21 cellular contexts compared by ENCODE assay signal in the genomic region with DNA sequence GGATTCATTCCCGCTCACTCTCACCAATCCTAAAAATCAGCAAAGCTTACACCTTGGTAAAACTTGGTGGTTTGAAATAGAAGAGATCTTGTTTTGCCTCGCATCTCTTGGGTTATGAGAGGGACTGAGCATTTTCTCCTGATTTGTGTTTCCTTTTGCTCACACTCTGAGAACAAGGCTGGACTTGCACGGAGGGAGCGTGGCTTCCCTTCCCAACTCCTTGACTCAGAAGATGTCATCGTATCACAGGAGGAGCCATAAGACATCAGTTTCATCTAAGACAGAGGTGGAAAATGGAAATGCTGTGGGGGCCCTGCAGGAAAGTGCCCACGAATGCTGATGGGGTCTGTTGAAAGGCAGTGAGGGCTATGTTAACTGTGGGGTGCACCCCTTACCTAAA. TPM values are rescaled to one million over a fixed set of nuclear protein-coding genes. Genes with fewer than 3 reads are reported as not detected.
DNase-seq lines count a peak whose midpoint lies in the region; ATAC-seq, FAIRE-seq and TF ChIP-seq lines count a peak whose summit lies in the region.
"Had no signal": no experiment of that assay in that cellular context is flagged by ENCODE, and none has a peak within 500 bp of the region (broad histone marks: within the 10 kb centered on the region; RNA-seq: fewer than 3 reads in every experiment).

No MANE protein-coding gene starts in this region.

- H3K27ac Mint-ChIP-seq in glutamatergic neuron (ENCODE audit: unreplicated experiment) (peak overlapping the region; percentile 15), type B pancreatic cell (peak overlapping the region; percentile 61), CD14-positive monocyte (peak overlapping the region in 1 of 7 donors; percentile 55)
- H3K27ac Mint-ChIP-seq: CD8-positive, alpha-beta T cell; HFFc6; IgD-negative memory B cell had no signal

- TF ChIP-seq EP300 in H1 (IDR thresholded peaks at IDR 0.05; ENCODE audit: borderline replicate concordance in 1 of 2, low read depth in 2 of 2, low read length in 2 of 2) = no peak

- H3K4me1 ChIP-seq in RWPE2 (ENCODE audit: insufficient read depth, poor library complexity, severe bottlenecking) (peaks cover 20% of the 10 kb centered on the region), H1 (replicated peaks in 1 of 4; ENCODE audit: control insufficient read depth in 3 of 4, insufficient read depth in 4 of 4, low read length in 3 of 4) (peaks cover 4 to 14% (median 9%) of the 10 kb centered on the region in 4 experiments; a peak in 5 of 7 replicates)
- H3K4me1 ChIP-seq: BE2C had no signal

- no peak overlapping the region for H3K27ac ChIP-seq in RWPE2 (ENCODE audit: poor library complexity, severe bottlenecking)
- no peak overlapping the region for H3K27ac ChIP-seq in H1 (ENCODE audit: low read depth, low read length)
- H3K27ac ChIP-seq: A549, C4-2B had no signal

- no peak overlapping the region for H3K9ac ChIP-seq in H1 (replicated peaks in 1 of 4; ENCODE audit: extremely low read depth in 1 of 4, low read depth in 3 of 4, low read length in 3 of 4)

- no peak for TF ChIP-seq POLR2A in H1 (IDR thresholded peaks at IDR 0.05; ENCODE audit: control extremely low read depth in 1 of 2, low read depth in 2 of 2, low read length in 2 of 2)

- H3K23me2 ChIP-seq in H1 (ENCODE audit: low read depth, low read length) = no peaks in the 10 kb centered on the region

- H2BK20ac ChIP-seq in H1 (ENCODE audit: low read length) = no peak overlapping the region

- POLR2A ChIA-PET in H1 (lab: Charles Lee; ENCODE audit: partially characterized antibody) = no interaction called here

- H3K36me3 ChIP-seq in RWPE2 (ENCODE audit: low read depth) = no peaks in the 10 kb centered on the region
- H3K36me3 ChIP-seq in H1 (ENCODE audit: control insufficient read depth in 2 of 4, insufficient read depth in 4 of 4, low read length in 3 of 4) = no peaks in the 10 kb centered on the region
- H3K36me3 ChIP-seq: BE2C had no signal

- intact Hi-C loops in CD14-positive monocyte (cut with micrococcal nuclease) = no loop called here

- H3K56ac ChIP-seq in H1 (replicated peaks; ENCODE audit: insufficient read length, low read depth, low read length) = no peak overlapping the region

- no peak overlapping the region for H3K18ac ChIP-seq in H1 (ENCODE audit: extremely low read depth, low read length)

- no peaks in the 10 kb centered on the region for H3K27me3 Mint-ChIP-seq in glutamatergic neuron (ENCODE audit: unreplicated experiment)
- H3K27me3 Mint-ChIP-seq in type B pancreatic cell = no peaks in the 10 kb centered on the region
- H3K27me3 Mint-ChIP-seq in CD14-positive monocyte (ENCODE audit: low read depth in 3 of 3) = peaks cover 2 to 18% (median 15%) of the 10 kb centered on the region in 3 donors
- H3K27me3 Mint-ChIP-seq: IgD-negative memory B cell had no signal

- peaks cover 3% of the 10 kb centered on the region for H3K9me3 Mint-ChIP-seq in glutamatergic neuron (ENCODE audit: unreplicated experiment)
- H3K9me3 Mint-ChIP-seq in type B pancreatic cell = no peaks in the 10 kb centered on the region
- peaks cover 0 to 10% (median 2%) of the 10 kb centered on the region in 7 donors for H3K9me3 Mint-ChIP-seq in CD14-positive monocyte
- H3K9me3 Mint-ChIP-seq: CD8-positive, alpha-beta T cell had no signal

- no peak overlapping the region for H2BK5ac ChIP-seq in H1 (ENCODE audit: low read depth, low read length)

- H3K4me3 Mint-ChIP-seq in glutamatergic neuron (ENCODE audit: unreplicated experiment) (no peak overlapping the region), type B pancreatic cell (no peak overlapping the region), CD14-positive monocyte (peak overlapping the region in 1 of 2 donors; percentile 36)
- H3K4me3 Mint-ChIP-seq: CD8-positive, alpha-beta T cell; HFFc6; IgD-negative memory B cell had no signal

- H3K36me3 Mint-ChIP-seq in glutamatergic neuron (ENCODE audit: unreplicated experiment) (peaks cover 15% of the 10 kb centered on the region), type B pancreatic cell (no peaks in the 10 kb centered on the region), CD14-positive monocyte (no peaks in the 10 kb centered on the region)
- H3K36me3 Mint-ChIP-seq: CD8-positive, alpha-beta T cell had no signal

- TF ChIP-seq CTCF in RWPE2 (IDR thresholded peaks at IDR 0.05; ENCODE audit: poor library complexity, severe bottlenecking) (no peak), H1 (IDR thresholded peaks at IDR 0.05; ENCODE audit: control extremely low read depth in 1 of 3, insufficient read depth in 1 of 3, low read depth in 1 of 3, low read length in 3 of 3) (no peak), glutamatergic neuron (IDR thresholded peaks at IDR 0.05; ENCODE audit: partially characterized antibody, unreplicated experiment) (no peak), type B pancreatic cell (conservative IDR thresholded peaks at IDR 0.05) (no peak), CD14-positive monocyte (IDR thresholded peaks at IDR 0.05) (no peak)

- H3K4me2 ChIP-seq in H1 (ENCODE audit: insufficient read depth in 1 of 2, low read depth in 2 of 2, low read length in 2 of 2) = no peak overlapping the region
- H3K4me2 ChIP-seq: A549 had no signal

- H2AFZ ChIP-seq in H1 (ENCODE audit: low read length) = 0 out of 2 replicates have a peak overlapping the region, but pooled peaks have one; percentile 41

- no peak overlapping the region for H2BK15ac ChIP-seq in H1 (ENCODE audit: low read length)

- no peak overlapping the region for H4K5ac ChIP-seq in H1 (ENCODE audit: insufficient read length, low read depth, low read length)

- no peak for TF ChIP-seq RAD21 in H1 (IDR thresholded peaks at IDR 0.05 in 1 of 2, conservative IDR thresholded peaks at IDR 0.05 in 1 of 2; ENCODE audit: low read depth in 2 of 2, low read length in 2 of 2)

- H3K4ac ChIP-seq in H1 (replicated peaks; ENCODE audit: insufficient read length, low read depth, low read length) = no peak overlapping the region

- DNase-seq in RWPE2 (ENCODE audit: low spot score) (no peak), H1 (ENCODE audit: low read depth in 1 of 2, low spot score in 2 of 2) (no peak), glutamatergic neuron (no peak), type B pancreatic cell (ENCODE audit: extremely low spot score, unreplicated experiment) (no peak), CD14-positive monocyte (ENCODE audit: low spot score) (no peak), iPS-NIHi7 (ENCODE audit: extremely low spot score) (no peak)
- DNase-seq: BE2C; CD8-positive, alpha-beta T cell; COR-L47; DMS153; DMS79 treated with DMSO at 0.1 percent for 48 hours; EL; HCEC 1CT; HFFc6 had no signal

- H3K23ac ChIP-seq in H1 (ENCODE audit: insufficient read length) = no peak overlapping the region

- H4K8ac ChIP-seq in H1 (ENCODE audit: extremely low read depth, insufficient read depth, low read length) = no peak overlapping the region

- H3K9me3 ChIP-seq in RWPE2 (ENCODE audit: severe bottlenecking) = no peaks in the 10 kb centered on the region
- H3K9me3 ChIP-seq in H1 (ENCODE audit: insufficient read depth in 2 of 2, low read depth in 1 of 2, low read length in 1 of 2) = peaks cover 0 to 10% of the 10 kb centered on the region in 2 experiments; a peak in 1 of 4 replicates
- H3K9me3 ChIP-seq: A549, BE2C had no signal

- WGBS in H1 (ENCODE audit: extremely low coverage in 1 of 2, insufficient coverage in 1 of 2, insufficient read length in 1 of 2, insufficient replicate concordance in 2 of 2, low coverage in 1 of 2, low lambda C conversion rate in 2 of 2, missing lambda C conversion rate in 1 of 2), 2 experiments = 89% methylated on average over 6 of the region's 6 CpGs; no CpG with 5 or more reads in 1 of the 2 experiments

- ATAC-seq in RWPE2 (ENCODE audit: low read depth) = peak; percentile 83
- no peak for ATAC-seq in HG02870 (IDR thresholded peaks at IDR 0.05; ENCODE audit: unreplicated experiment)
- ATAC-seq: A549; CD8-positive, alpha-beta T cell had no signal

- H2AK5ac ChIP-seq in H1 (ENCODE audit: low read depth, low read length) = no peak overlapping the region

- H3K4me3 ChIP-seq in RWPE2 (ENCODE audit: severe bottlenecking) = no peak overlapping the region
- H3K4me3 ChIP-seq in H1 (ENCODE audit: extremely low read depth in 1 of 4, insufficient read depth in 2 of 4, low read depth in 3 of 4, low read length in 4 of 4) = no peak overlapping the region
- H3K4me3 ChIP-seq: A549 had no signal

- CTCF ChIA-PET in H1 (lab: Charles Lee; ENCODE audit: partially characterized antibody) = no interaction called here

- H2BK120ac ChIP-seq in H1 (replicated peaks; ENCODE audit: low read depth, low read length) = no peak overlapping the region

- FAIRE-seq in H1 (lab: Jason Lieb, UNC) = no peak
- FAIRE-seq: A549, D721Med, G401.6, GM12891 had no signal

- no peak overlapping the region for H4K91ac ChIP-seq in H1 (replicated peaks; ENCODE audit: insufficient read length, low read length)

- H4K20me1 ChIP-seq in H1 (replicated peaks in 1 of 2; ENCODE audit: control insufficient read depth in 1 of 2, insufficient read depth in 2 of 2, low read length in 2 of 2) = no peaks in the 10 kb centered on the region

- no peaks in the 10 kb centered on the region for H3K79me1 ChIP-seq in H1 (ENCODE audit: low read depth, low read length)

- H3K14ac ChIP-seq in H1 (ENCODE audit: insufficient read length) = no peak overlapping the region

- H3K27me3 ChIP-seq in RWPE2 (ENCODE audit: insufficient read depth, poor library complexity, severe bottlenecking) = no peaks in the 10 kb centered on the region
- H3K27me3 ChIP-seq in H1 (replicated peaks in 1 of 4; ENCODE audit: control insufficient read depth in 3 of 4, extremely low read depth in 1 of 4, insufficient read depth in 3 of 4, low read length in 3 of 4) = no peaks in the 10 kb centered on the region
- H3K27me3 ChIP-seq: BE2C had no signal

- H3K4me1 Mint-ChIP-seq in glutamatergic neuron (ENCODE audit: low read depth, unreplicated experiment) (peaks cover 2% of the 10 kb centered on the region), type B pancreatic cell (ENCODE audit: unreplicated experiment) (peaks cover 3% of the 10 kb centered on the region), CD14-positive monocyte (peaks cover 3% of the 10 kb centered on the region)
- H3K4me1 Mint-ChIP-seq: IgD-negative memory B cell had no signal

- H2BK12ac ChIP-seq in H1 (ENCODE audit: low read depth, low read length) = peak overlapping the region; percentile 2; the same call in 1 of the 2 replicates

- H3K79me2 ChIP-seq in H1 (ENCODE audit: control insufficient read depth in 1 of 2, insufficient read depth in 2 of 2, low read length in 2 of 2) = no peaks in the 10 kb centered on the region

RNA-seq across cellular contexts. Expression of a gene that starts 37.4 kb away (rescaled TPM):
- 34.4 and 38.2 TPM in 2 replicates for total RNA-seq in H1 (2021; fragmentation: NEBNext Ultra II Directional; extraction: Animal tissue kit (Norgen Biotek cat#: 25700))
- 25.2 and 34.2 TPM in 2 replicates for polyA plus RNA-seq in H1 (2011; rRNA removed)
- 59.9 TPM for polyA plus RNA-seq in H1 (2011; cell fraction: cytosol; rRNA removed)
- polyA plus RNA-seq in H1 (2011; cell fraction: nucleus; rRNA removed) = 22.5 TPM
- polyA plus RNA-seq in H1 (2012, experiment 1 of 2) = 39.3 to 48.8 TPM (median 42.6 TPM) in 4 replicates
- 9.4 TPM for polyA plus RNA-seq in H1 (2012, experiment 2 of 2)
- 54.8 TPM for polyA plus RNA-seq in H1 (2013, experiment 1 of 2)
- 56.7 TPM for polyA plus RNA-seq in H1 (2013, experiment 2 of 2)
- polyA minus RNA-seq in H1 (2011; rRNA and poly(A)+ RNA removed) = 12.0 and 16.1 TPM in 2 replicates
- 11.2 TPM for polyA minus RNA-seq in H1 (2011; cell fraction: cytosol; rRNA and poly(A)+ RNA removed)
- polyA minus RNA-seq in H1 (2011; cell fraction: nucleus; rRNA and poly(A)+ RNA removed) = 7.2 TPM
- 28.7 TPM for total RNA-seq in glutamatergic neuron (ENCODE audit: unreplicated experiment)
- total RNA-seq in type B pancreatic cell (ENCODE audit: low replicate concordance) = 85.7 and 117 TPM in 2 replicates
- 10 to 100 TPM; 22.0 to 28.3 TPM for polyA plus RNA-seq in CD14-positive monocyte
